In the genomic region with DNA sequence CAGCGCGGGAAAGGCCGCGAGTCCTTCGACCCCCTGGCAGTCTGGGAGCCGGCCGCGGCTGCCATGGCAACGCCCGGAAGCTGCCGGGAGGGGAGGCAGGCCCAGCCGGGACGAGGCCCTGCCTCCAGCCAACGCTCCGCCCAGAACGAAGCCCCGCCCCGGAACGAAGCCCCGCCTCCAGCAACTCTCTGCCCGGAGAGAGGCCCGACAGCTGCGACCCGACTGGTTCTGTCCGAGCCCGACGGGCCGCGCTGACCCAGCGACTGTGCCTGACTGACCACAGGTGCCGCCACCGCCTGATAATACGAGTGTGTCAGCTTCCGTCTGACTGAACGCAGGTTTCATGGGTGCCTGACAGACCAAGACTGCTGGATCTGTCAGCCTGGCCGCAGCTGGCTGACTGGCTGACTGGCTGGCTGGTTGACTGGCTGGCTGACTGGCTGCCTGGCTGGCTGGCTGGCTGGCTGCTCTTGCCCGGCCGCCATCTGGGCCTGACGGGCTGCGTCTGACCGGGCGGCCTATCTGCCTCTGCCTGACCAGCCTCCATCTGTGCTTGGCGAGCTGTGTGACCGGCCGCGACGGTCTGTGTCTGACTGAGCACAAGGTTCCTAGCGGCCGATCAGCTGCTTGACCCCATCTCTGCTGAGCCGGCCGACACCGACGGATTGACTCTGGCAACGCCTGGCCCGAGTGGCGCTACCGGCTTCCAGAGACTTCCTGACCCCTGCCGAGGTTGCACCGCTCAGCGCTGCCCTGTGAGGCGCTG, we compare ENCODE assay signal across 1 cellular context.
A peak's percentile ranks its signal among the peaks of the same experiment; 100 is the strongest.
TF ChIP-seq lines count a peak whose summit lies in the region.

No MANE protein-coding gene starts in this region.

TF ChIP-seq in HepG2, 621 proteins besides CTCF, POLR2A, EP300 and RAD21 (continued from another document and continues in another):
- TF ChIP-seq POLR2AphosphoS5 (IDR thresholded peaks at IDR 0.05; ENCODE audit: low read depth, low read length) (peak; percentile 52; the same call in 1 of the 2 replicates), SMAD1 (CRISPR knock-in tag; IDR thresholded peaks at IDR 0.05; ENCODE audit: borderline replicate concordance, low read depth) (peak; percentile 75; the same call in 1 of the 2 replicates), SOX13 (IDR thresholded peaks at IDR 0.05) (no peak), SOX13 (CRISPR knock-in tag; conservative IDR thresholded peaks at IDR 0.05 in 1 of 2, IDR thresholded peaks at IDR 0.05 in 1 of 2) (0 out of 4 replicates have a peak, but pooled peaks of 1 of the 2 experiments have one; percentile 1), XRCC5 (optimal IDR thresholded peaks at IDR 0.05; ENCODE audit: low read length) (peak; percentile 89), ZNF776 (CRISPR knock-in tag; IDR thresholded peaks at IDR 0.05) (peak; percentile 96), SRY (CRISPR knock-in tag; IDR thresholded peaks at IDR 0.05) (0 out of 2 replicates have a peak, but pooled peaks have one; percentile 73), ZNF766 (CRISPR knock-in tag; IDR thresholded peaks at IDR 0.05; ENCODE audit: borderline replicate concordance) (no peak), RBFOX2 (IDR thresholded peaks at IDR 0.05; ENCODE audit: low read depth, low read length) (peak; percentile 73), NCOR1 (IDR thresholded peaks at IDR 0.05; ENCODE audit: borderline replicate concordance, low read length) (no peak), MIER3 (CRISPR knock-in tag; IDR thresholded peaks at IDR 0.05; ENCODE audit: borderline replicate concordance) (peak; percentile 78), TARDBP (CRISPR knock-in tag; IDR thresholded peaks at IDR 0.05) (peak; percentile 87), MED1 (CRISPR knock-in tag; IDR thresholded peaks at IDR 0.05) (peak; percentile 8; the same call in 1 of the 2 replicates), DNMT1 (CRISPR knock-in tag; IDR thresholded peaks at IDR 0.05) (peak; percentile 71; the same call in 1 of the 2 replicates), WIZ (CRISPR knock-in tag; IDR thresholded peaks at IDR 0.05) (peak; percentile 79; the same call in 1 of the 2 replicates), ZMYM3 (CRISPR knock-in tag; IDR thresholded peaks at IDR 0.05) (peak; percentile 65), PTBP1 (IDR thresholded peaks at IDR 0.05; ENCODE audit: low read depth, low read length, poor library complexity, severe bottlenecking) (peak; percentile 21), BRCA1 (CRISPR knock-in tag; IDR thresholded peaks at IDR 0.05) (no peak), TBX3 (IDR thresholded peaks at IDR 0.05; ENCODE audit: borderline replicate concordance) (peak; percentile 7; the same call in 1 of the 2 replicates), BHLHE40 (IDR thresholded peaks at IDR 0.05; ENCODE audit: low read length) (no peak), ZNF550 (CRISPR knock-in tag; IDR thresholded peaks at IDR 0.05; ENCODE audit: borderline replicate concordance) (peak; percentile 81; the same call in 1 of the 2 replicates), HDAC6 (IDR thresholded peaks at IDR 0.05; ENCODE audit: low read depth, low read length) (no peak), HIVEP1 (CRISPR knock-in tag; IDR thresholded peaks at IDR 0.05) (peak; percentile 80), ZNF792 (CRISPR knock-in tag; IDR thresholded peaks at IDR 0.05) (0 out of 2 replicates have a peak, but pooled peaks have one; percentile 15), ZNF335 (CRISPR knock-in tag; IDR thresholded peaks at IDR 0.05) (0 out of 2 replicates have a peak, but pooled peaks have one; percentile 60), SRSF4 (IDR thresholded peaks at IDR 0.05; ENCODE audit: low read depth, low read length, poor library complexity, severe bottlenecking) (no peak), HMG20B (CRISPR knock-in tag; conservative IDR thresholded peaks at IDR 0.05) (0 out of 2 replicates have a peak, but pooled peaks have one; percentile 31), ZNF660 (CRISPR knock-in tag; IDR thresholded peaks at IDR 0.05; ENCODE audit: borderline replicate concordance, low read depth) (no peak), KDM5A (IDR thresholded peaks at IDR 0.05; ENCODE audit: borderline replicate concordance, low read length) (no peak), U2AF2 (IDR thresholded peaks at IDR 0.05; ENCODE audit: low read depth, low read length) (peak; percentile 96), KDM5B (CRISPR knock-in tag; IDR thresholded peaks at IDR 0.05; ENCODE audit: borderline replicate concordance) (peak; percentile 91), ZSCAN30 (CRISPR knock-in tag; IDR thresholded peaks at IDR 0.05) (no peak)
- TF ChIP-seq, protein P1, sequence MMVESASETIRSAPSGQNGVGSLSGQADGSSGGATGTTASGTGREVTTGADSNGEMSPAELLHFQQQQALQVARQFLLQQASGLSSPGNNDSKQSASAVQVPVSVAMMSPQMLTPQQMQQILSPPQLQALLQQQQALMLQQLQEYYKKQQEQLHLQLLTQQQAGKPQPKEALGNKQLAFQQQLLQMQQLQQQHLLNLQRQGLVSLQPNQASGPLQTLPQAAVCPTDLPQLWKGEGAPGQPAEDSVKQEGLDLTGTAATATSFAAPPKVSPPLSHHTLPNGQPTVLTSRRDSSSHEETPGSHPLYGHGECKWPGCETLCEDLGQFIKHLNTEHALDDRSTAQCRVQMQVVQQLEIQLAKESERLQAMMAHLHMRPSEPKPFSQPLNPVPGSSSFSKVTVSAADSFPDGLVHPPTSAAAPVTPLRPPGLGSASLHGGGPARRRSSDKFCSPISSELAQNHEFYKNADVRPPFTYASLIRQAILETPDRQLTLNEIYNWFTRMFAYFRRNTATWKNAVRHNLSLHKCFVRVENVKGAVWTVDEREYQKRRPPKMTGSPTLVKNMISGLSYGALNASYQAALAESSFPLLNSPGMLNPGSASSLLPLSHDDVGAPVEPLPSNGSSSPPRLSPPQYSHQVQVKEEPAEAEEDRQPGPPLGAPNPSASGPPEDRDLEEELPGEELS (CRISPR knock-in tag; IDR thresholded peaks at IDR 0.05), result 0 out of 2 replicates have a peak, but pooled peaks have one; percentile 1
- TF ChIP-seq, protein P2, sequence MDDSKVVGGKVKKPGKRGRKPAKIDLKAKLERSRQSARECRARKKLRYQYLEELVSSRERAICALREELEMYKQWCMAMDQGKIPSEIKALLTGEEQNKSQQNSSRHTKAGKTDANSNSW (CRISPR knock-in tag; IDR thresholded peaks at IDR 0.05; ENCODE audit: borderline replicate concordance), result peak; percentile 80; the same call in 1 of the 2 replicates
- TF ChIP-seq, protein P3, sequence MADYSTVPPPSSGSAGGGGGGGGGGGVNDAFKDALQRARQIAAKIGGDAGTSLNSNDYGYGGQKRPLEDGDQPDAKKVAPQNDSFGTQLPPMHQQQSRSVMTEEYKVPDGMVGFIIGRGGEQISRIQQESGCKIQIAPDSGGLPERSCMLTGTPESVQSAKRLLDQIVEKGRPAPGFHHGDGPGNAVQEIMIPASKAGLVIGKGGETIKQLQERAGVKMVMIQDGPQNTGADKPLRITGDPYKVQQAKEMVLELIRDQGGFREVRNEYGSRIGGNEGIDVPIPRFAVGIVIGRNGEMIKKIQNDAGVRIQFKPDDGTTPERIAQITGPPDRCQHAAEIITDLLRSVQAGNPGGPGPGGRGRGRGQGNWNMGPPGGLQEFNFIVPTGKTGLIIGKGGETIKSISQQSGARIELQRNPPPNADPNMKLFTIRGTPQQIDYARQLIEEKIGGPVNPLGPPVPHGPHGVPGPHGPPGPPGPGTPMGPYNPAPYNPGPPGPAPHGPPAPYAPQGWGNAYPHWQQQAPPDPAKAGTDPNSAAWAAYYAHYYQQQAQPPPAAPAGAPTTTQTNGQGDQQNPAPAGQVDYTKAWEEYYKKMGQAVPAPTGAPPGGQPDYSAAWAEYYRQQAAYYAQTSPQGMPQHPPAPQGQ (CRISPR knock-in tag; IDR thresholded peaks at IDR 0.05; ENCODE audit: borderline replicate concordance), result peak; percentile 92; the same call in 1 of the 2 replicates
- TF ChIP-seq, protein P4, sequence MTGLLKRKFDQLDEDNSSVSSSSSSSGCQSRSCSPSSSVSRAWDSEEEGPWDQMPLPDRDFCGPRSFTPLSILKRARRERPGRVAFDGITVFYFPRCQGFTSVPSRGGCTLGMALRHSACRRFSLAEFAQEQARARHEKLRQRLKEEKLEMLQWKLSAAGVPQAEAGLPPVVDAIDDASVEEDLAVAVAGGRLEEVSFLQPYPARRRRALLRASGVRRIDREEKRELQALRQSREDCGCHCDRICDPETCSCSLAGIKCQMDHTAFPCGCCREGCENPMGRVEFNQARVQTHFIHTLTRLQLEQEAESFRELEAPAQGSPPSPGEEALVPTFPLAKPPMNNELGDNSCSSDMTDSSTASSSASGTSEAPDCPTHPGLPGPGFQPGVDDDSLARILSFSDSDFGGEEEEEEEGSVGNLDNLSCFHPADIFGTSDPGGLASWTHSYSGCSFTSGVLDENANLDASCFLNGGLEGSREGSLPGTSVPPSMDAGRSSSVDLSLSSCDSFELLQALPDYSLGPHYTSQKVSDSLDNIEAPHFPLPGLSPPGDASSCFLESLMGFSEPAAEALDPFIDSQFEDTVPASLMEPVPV (CRISPR knock-in tag; IDR thresholded peaks at IDR 0.05), result peak; percentile 93
- TF ChIP-seq, protein P5, sequence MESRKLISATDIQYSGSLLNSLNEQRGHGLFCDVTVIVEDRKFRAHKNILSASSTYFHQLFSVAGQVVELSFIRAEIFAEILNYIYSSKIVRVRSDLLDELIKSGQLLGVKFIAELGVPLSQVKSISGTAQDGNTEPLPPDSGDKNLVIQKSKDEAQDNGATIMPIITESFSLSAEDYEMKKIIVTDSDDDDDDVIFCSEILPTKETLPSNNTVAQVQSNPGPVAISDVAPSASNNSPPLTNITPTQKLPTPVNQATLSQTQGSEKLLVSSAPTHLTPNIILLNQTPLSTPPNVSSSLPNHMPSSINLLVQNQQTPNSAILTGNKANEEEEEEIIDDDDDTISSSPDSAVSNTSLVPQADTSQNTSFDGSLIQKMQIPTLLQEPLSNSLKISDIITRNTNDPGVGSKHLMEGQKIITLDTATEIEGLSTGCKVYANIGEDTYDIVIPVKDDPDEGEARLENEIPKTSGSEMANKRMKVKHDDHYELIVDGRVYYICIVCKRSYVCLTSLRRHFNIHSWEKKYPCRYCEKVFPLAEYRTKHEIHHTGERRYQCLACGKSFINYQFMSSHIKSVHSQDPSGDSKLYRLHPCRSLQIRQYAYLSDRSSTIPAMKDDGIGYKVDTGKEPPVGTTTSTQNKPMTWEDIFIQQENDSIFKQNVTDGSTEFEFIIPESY (CRISPR knock-in tag; IDR thresholded peaks at IDR 0.05), result peak; percentile 92
- TF ChIP-seq, protein P6, sequence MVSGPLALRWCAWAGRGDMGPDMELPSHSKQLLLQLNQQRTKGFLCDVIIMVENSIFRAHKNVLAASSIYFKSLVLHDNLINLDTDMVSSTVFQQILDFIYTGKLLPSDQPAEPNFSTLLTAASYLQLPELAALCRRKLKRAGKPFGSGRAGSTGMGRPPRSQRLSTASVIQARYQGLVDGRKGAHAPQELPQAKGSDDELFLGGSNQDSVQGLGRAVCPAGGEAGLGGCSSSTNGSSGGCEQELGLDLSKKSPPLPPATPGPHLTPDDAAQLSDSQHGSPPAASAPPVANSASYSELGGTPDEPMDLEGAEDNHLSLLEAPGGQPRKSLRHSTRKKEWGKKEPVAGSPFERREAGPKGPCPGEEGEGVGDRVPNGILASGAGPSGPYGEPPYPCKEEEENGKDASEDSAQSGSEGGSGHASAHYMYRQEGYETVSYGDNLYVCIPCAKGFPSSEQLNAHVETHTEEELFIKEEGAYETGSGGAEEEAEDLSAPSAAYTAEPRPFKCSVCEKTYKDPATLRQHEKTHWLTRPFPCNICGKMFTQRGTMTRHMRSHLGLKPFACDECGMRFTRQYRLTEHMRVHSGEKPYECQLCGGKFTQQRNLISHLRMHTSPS (CRISPR knock-in tag; IDR thresholded peaks at IDR 0.05; ENCODE audit: low read depth), result peak; percentile 5; the same call in 1 of the 2 replicates
- TF ChIP-seq, protein P7, sequence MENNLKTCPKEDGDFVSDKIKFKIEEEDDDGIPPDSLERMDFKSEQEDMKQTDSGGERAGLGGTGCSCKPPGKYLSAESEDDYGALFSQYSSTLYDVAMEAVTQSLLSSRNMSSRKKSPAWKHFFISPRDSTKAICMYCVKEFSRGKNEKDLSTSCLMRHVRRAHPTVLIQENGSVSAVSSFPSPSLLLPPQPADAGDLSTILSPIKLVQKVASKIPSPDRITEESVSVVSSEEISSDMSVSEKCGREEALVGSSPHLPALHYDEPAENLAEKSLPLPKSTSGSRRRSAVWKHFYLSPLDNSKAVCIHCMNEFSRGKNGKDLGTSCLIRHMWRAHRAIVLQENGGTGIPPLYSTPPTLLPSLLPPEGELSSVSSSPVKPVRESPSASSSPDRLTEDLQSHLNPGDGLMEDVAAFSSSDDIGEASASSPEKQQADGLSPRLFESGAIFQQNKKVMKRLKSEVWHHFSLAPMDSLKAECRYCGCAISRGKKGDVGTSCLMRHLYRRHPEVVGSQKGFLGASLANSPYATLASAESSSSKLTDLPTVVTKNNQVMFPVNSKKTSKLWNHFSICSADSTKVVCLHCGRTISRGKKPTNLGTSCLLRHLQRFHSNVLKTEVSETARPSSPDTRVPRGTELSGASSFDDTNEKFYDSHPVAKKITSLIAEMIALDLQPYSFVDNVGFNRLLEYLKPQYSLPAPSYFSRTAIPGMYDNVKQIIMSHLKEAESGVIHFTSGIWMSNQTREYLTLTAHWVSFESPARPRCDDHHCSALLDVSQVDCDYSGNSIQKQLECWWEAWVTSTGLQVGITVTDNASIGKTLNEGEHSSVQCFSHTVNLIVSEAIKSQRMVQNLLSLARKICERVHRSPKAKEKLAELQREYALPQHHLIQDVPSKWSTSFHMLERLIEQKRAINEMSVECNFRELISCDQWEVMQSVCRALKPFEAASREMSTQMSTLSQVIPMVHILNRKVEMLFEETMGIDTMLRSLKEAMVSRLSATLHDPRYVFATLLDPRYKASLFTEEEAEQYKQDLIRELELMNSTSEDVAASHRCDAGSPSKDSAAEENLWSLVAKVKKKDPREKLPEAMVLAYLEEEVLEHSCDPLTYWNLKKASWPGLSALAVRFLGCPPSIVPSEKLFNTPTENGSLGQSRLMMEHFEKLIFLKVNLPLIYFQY (CRISPR knock-in tag; IDR thresholded peaks at IDR 0.05; ENCODE audit: borderline replicate concordance), result peak; percentile 100
- TF ChIP-seq, protein P8, sequence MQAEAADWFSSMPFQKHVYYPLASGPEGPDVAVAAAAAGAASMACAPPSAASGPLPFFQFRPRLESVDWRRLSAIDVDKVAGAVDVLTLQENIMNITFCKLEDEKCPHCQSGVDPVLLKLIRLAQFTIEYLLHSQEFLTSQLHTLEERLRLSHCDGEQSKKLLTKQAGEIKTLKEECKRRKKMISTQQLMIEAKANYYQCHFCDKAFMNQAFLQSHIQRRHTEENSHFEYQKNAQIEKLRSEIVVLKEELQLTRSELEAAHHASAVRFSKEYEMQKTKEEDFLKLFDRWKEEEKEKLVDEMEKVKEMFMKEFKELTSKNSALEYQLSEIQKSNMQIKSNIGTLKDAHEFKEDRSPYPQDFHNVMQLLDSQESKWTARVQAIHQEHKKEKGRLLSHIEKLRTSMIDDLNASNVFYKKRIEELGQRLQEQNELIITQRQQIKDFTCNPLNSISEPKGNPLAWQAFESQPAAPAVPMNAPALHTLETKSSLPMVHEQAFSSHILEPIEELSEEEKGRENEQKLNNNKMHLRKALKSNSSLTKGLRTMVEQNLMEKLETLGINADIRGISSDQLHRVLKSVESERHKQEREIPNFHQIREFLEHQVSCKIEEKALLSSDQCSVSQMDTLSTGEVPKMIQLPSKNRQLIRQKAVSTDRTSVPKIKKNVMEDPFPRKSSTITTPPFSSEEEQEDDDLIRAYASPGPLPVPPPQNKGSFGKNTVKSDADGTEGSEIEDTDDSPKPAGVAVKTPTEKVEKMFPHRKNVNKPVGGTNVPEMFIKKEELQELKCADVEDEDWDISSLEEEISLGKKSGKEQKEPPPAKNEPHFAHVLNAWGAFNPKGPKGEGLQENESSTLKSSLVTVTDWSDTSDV (CRISPR knock-in tag; IDR thresholded peaks at IDR 0.05), result peak; percentile 77; the same call in 1 of the 2 replicates
